In the genomic region with DNA sequence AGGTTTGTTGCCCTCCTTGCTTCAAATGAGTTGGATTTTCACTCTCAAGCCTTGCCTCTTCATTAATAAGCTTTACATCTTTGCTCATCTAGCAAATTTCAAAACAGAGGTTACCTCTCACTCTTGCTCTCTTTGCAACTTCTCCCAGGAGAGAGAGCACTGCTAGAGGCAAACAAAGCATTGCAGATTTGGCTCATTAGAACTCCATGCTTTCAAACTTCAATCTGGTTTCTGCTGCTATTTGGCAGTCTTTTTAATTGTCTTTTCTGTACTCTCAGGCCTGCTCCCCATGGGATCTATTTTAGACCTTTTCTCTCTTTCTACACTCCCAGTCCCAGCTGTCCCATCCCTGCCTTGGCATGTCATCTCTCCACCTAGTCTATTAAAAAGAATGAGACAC, we compare ENCODE assay signal across 1 cellular context.
TF ChIP-seq lines count a peak whose summit lies in the region.

No MANE protein-coding gene starts in this region.

TF ChIP-seq in GM23338, 12 proteins besides CTCF, POLR2A, EP300 and RAD21 (continued from another document):
- TF ChIP-seq, protein P1, sequence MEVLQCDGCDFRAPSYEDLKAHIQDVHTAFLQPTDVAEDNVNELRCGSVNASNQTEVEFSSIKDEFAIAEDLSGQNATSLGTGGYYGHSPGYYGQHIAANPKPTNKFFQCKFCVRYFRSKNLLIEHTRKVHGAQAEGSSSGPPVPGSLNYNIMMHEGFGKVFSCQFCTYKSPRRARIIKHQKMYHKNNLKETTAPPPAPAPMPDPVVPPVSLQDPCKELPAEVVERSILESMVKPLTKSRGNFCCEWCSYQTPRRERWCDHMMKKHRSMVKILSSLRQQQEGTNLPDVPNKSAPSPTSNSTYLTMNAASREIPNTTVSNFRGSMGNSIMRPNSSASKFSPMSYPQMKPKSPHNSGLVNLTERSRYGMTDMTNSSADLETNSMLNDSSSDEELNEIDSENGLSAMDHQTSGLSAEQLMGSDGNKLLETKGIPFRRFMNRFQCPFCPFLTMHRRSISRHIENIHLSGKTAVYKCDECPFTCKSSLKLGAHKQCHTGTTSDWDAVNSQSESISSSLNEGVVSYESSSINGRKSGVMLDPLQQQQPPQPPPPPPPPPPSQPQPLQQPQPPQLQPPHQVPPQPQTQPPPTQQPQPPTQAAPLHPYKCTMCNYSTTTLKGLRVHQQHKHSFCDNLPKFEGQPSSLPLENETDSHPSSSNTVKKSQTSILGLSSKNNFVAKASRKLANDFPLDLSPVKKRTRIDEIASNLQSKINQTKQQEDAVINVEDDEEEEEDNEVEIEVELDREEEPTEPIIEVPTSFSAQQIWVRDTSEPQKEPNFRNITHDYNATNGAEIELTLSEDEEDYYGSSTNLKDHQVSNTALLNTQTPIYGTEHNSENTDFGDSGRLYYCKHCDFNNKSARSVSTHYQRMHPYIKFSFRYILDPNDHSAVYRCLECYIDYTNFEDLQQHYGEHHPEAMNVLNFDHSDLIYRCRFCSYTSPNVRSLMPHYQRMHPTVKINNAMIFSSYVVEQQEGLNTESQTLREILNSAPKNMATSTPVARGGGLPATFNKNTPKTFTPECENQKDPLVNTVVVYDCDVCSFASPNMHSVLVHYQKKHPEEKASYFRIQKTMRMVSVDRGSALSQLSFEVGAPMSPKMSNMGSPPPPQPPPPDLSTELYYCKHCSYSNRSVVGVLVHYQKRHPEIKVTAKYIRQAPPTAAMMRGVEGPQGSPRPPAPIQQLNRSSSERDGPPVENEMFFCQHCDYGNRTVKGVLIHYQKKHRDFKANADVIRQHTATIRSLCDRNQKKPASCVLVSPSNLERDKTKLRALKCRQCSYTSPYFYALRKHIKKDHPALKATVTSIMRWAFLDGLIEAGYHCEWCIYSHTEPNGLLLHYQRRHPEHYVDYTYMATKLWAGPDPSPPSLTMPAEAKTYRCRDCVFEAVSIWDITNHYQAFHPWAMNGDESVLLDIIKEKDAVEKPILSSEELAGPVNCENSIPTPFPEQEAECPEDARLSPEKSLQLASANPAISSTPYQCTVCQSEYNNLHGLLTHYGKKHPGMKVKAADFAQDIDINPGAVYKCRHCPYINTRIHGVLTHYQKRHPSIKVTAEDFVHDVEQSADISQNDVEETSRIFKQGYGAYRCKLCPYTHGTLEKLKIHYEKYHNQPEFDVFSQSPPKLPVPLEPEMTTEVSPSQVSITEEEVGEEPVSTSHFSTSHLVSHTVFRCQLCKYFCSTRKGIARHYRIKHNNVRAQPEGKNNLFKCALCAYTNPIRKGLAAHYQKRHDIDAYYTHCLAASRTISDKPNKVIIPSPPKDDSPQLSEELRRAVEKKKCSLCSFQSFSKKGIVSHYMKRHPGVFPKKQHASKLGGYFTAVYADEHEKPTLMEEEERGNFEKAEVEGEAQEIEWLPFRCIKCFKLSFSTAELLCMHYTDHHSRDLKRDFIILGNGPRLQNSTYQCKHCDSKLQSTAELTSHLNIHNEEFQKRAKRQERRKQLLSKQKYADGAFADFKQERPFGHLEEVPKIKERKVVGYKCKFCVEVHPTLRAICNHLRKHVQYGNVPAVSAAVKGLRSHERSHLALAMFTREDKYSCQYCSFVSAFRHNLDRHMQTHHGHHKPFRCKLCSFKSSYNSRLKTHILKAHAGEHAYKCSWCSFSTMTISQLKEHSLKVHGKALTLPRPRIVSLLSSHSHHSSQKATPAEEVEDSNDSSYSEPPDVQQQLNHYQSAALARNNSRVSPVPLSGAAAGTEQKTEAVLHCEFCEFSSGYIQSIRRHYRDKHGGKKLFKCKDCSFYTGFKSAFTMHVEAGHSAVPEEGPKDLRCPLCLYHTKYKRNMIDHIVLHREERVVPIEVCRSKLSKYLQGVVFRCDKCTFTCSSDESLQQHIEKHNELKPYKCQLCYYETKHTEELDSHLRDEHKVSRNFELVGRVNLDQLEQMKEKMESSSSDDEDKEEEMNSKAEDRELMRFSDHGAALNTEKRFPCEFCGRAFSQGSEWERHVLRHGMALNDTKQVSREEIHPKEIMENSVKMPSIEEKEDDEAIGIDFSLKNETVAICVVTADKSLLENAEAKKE (CRISPR knock-in tag; IDR thresholded peaks at IDR 0.05) = no peak
- TF ChIP-seq JUNB (IDR thresholded peaks at IDR 0.05; ENCODE audit: unreplicated experiment) (no peak), ZNF114 (CRISPR knock-in tag; IDR thresholded peaks at IDR 0.05) (no peak), EZH2 (IDR thresholded peaks at IDR 0.05; ENCODE audit: low read depth, unreplicated experiment) (no peak), POLR2AphosphoS5 (IDR thresholded peaks at IDR 0.05; ENCODE audit: low read depth) (no peak)
